In the genomic region with DNA sequence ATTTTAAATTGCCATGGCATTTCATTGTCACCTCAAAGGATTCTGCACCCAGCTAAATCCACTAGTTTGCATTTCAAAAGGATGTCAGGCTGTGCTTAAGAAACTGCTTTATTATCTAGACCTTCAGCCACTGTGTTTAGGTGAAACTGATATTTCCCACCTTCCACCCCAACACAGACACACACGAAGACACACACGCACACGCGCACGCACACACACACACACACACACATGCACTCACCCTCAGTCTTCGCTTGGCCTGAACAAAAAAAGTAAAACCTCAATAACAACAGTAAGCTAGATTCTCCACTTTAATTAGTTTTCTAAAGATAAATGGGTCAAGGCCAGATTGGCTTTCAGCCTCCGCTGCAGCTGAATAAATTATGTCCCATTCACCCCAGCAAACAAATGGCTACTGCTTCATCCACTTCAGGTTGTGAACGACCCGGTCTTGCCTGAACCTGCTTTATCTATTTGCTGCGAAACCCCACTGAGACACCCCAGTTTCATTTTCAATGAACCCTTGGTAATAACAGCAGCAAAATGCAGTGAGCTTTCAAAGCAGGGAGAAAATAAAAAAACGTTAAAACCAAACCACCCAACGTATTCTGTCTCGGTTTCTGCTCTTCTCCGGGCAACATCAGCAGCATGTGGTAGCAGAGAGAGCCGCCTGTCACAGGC, we compare ENCODE assay signal across 11 cellular contexts.
A peak's percentile ranks its signal among the peaks of the same experiment; 100 is the strongest.
DNase-seq lines count a peak whose midpoint lies in the region; ATAC-seq, FAIRE-seq and TF ChIP-seq lines count a peak whose summit lies in the region.
"Had no signal": no experiment of that assay in that cellular context is flagged by ENCODE, and none has a peak within 500 bp of the region (broad histone marks: within the 10 kb centered on the region; RNA-seq: fewer than 3 reads in every experiment).

No MANE protein-coding gene starts in this region.

- H3K9me3 Mint-ChIP-seq in CD8-positive, alpha-beta T cell: no peaks in the 10 kb centered on the region

- 67% methylated on average over 15 of the region's 15 CpGs for WGBS in HUES64
- 15% methylated on average over 15 of the region's 15 CpGs for WGBS in GM12878 (ENCODE audit: insufficient coverage, insufficient replicate concordance, low lambda C conversion rate, missing lambda C conversion rate)

- ATAC-seq in CD8-positive, alpha-beta T cell: no peak
- ATAC-seq in GM19372 (IDR thresholded peaks at IDR 0.05; ENCODE audit: low read depth, unreplicated experiment) (peak; percentile 58), GM12878 (peak; percentile 92), GM21447 (IDR thresholded peaks at IDR 0.05; ENCODE audit: unreplicated experiment) (no peak)
- ATAC-seq: right lobe of liver had no signal

- POLR2A ChIA-PET in CD8-positive, alpha-beta T cell (lab: Charles Lee): interaction anchor here (0.9 to 2.3 kb wide), 2 partner anchors 18 to 25 kb away, joined by 3 to 6 read pairs; no protein-coding TSS in a partner anchor
- POLR2A ChIA-PET in GM12878 (lab: Charles Lee): no interaction called here

- CTCF ChIA-PET in CD8-positive, alpha-beta T cell (lab: Charles Lee): interaction anchor here (0.9 to 1.0 kb wide), 2 partner anchors 8 to 33 kb away, joined by 3 read pairs; no protein-coding TSS in a partner anchor
- CTCF ChIA-PET in GM12878 (lab: Yijun Ruan, JAX): no interaction called here

- SMC1A ChIA-PET in GM12878 (lab: Charles Lee; ENCODE audit: uncharacterized antibody, unreplicated experiment): interaction anchor here (1.2 kb wide), 1 partner anchor 12 kb away, joined by 3 read pairs; no protein-coding TSS in a partner anchor

- no peak for TF ChIP-seq CTCF in CD8-positive, alpha-beta T cell (IDR thresholded peaks at IDR 0.05)
- TF ChIP-seq CTCF in GM12878 (IDR thresholded peaks at IDR 0.05 in 2 of 3, conservative IDR thresholded peaks at IDR 0.05 in 1 of 3; ENCODE audit: control insufficient read depth in 2 of 3, extremely low read depth in 1 of 3, insufficient read depth in 1 of 3, low read depth in 3 of 3, low read length in 3 of 3): no peak

- no peaks in the 10 kb centered on the region for H4K20me1 ChIP-seq in GM12878 (ENCODE audit: control insufficient read depth, insufficient read depth)

- in situ Hi-C loops in GM12878 (cut with MboI): no loop called here

- H2AFZ ChIP-seq in GM12878 (ENCODE audit: control insufficient read depth, low read depth, low read length): no peak overlapping the region; the same call in 1 of the 2 replicates

- H3K9ac ChIP-seq in HUES64 (ENCODE audit: low read depth, low read length): peak overlapping the region; percentile 30; the same call in 1 of the 2 replicates
- H3K9ac ChIP-seq in GM12878 (ENCODE audit: control insufficient read depth, insufficient read depth, low read length): no peak overlapping the region

- intact Hi-C loops in CD8-positive, alpha-beta T cell (cut with DNase I, micrococcal nuclease): no loop called here
- intact Hi-C loops in GM12878 (cut with micrococcal nuclease; ENCODE audit: unreplicated experiment) (no loop called here), posterior vena cava (cut with DNase I) (no loop called here)

- H3K27ac Mint-ChIP-seq in CD8-positive, alpha-beta T cell: peak overlapping the region; percentile 70

- no peaks in the 10 kb centered on the region for H3K79me2 ChIP-seq in GM12878 (ENCODE audit: control insufficient read depth, insufficient read depth, low read length)

- BruUV-seq in GM12878 (replicated peaks; lab: Mats Ljungman, UMichigan): no TSS peak

- H3K9me3 ChIP-seq in CD8-positive, alpha-beta T cell (ENCODE audit: low read length): no peaks in the 10 kb centered on the region
- H3K9me3 ChIP-seq in HUES64 (ENCODE audit: insufficient read depth, low read depth, low read length) (no peaks in the 10 kb centered on the region), GM12878 (replicated peaks; ENCODE audit: control insufficient read depth, insufficient read depth, low read length) (no peaks in the 10 kb centered on the region)
- H3K9me3 ChIP-seq: right lobe of liver, thoracic aorta had no signal

- H3K27ac ChIP-seq in CD8-positive, alpha-beta T cell (ENCODE audit: low read depth, low read length): no peak overlapping the region
- H3K27ac ChIP-seq in HUES64 (ENCODE audit: low read depth, low read length) (no peak overlapping the region; the same call in 1 of the 2 replicates), GM12878 (ENCODE audit: control insufficient read depth, insufficient read depth) (peak overlapping the region; percentile 34; the same call in 1 of the 2 replicates)
- H3K27ac ChIP-seq: right lobe of liver, thoracic aorta had no signal

- no peak for TF ChIP-seq RAD21 in GM12878 (IDR thresholded peaks at IDR 0.05; ENCODE audit: insufficient read depth, low read depth, low read length)

- RAD21 ChIA-PET in GM12878 (lab: Charles Lee; ENCODE audit: unreplicated experiment): no interaction called here

- TF ChIP-seq EP300 in GM12878 (IDR thresholded peaks at IDR 0.05; ENCODE audit: borderline replicate concordance in 1 of 2, control insufficient read depth in 1 of 2, low read depth in 2 of 2, low read length in 2 of 2): peak in 1 of 2 experiments; percentile 43; a peak in 1 of 4 replicates

- no peaks in the 10 kb centered on the region for H3K27me3 Mint-ChIP-seq in CD8-positive, alpha-beta T cell (ENCODE audit: low read depth)

- H3K4me1 ChIP-seq in CD8-positive, alpha-beta T cell (ENCODE audit: insufficient read depth, low read length): no peaks in the 10 kb centered on the region
- H3K4me1 ChIP-seq in HUES64 (ENCODE audit: insufficient read depth, low read length) (peaks cover 27% of the 10 kb centered on the region), GM12878 (ENCODE audit: control insufficient read depth, insufficient read depth, low read length) (peaks cover 25% of the 10 kb centered on the region)
- H3K4me1 ChIP-seq: right lobe of liver had no signal

- H3K27me3 ChIP-seq in CD8-positive, alpha-beta T cell (ENCODE audit: insufficient read depth, low read length): no peaks in the 10 kb centered on the region
- no peaks in the 10 kb centered on the region for H3K27me3 ChIP-seq in HUES64 (ENCODE audit: insufficient read depth, low read length)
- no peaks in the 10 kb centered on the region; a peak in 1 of 4 replicates for H3K27me3 ChIP-seq in GM12878 (replicated peaks in 1 of 2; ENCODE audit: control insufficient read depth in 2 of 2, insufficient read depth in 2 of 2, low read length in 1 of 2)
- H3K27me3 ChIP-seq: right lobe of liver had no signal

- no peak overlapping the region for H3K4me3 ChIP-seq in CD8-positive, alpha-beta T cell (ENCODE audit: low read depth, low read length)
- no peak overlapping the region for H3K4me3 ChIP-seq in HUES64 (ENCODE audit: low read length)
- no peak overlapping the region for H3K4me3 ChIP-seq in GM12878
- H3K4me3 ChIP-seq: right lobe of liver, thoracic aorta had no signal

- peak overlapping the region; percentile 77 for H3K4me2 ChIP-seq in GM12878 (ENCODE audit: control insufficient read depth, insufficient read depth)

- H3K36me3 Mint-ChIP-seq in CD8-positive, alpha-beta T cell: no peaks in the 10 kb centered on the region

- TF ChIP-seq POLR2A in GM12878 (IDR thresholded peaks at IDR 0.05; ENCODE audit: low read depth, low read length): no peak

- peak; percentile 69 for FAIRE-seq in GM12878 (lab: Jason Lieb, UNC)

- H3K36me3 ChIP-seq in CD8-positive, alpha-beta T cell (ENCODE audit: insufficient read depth, low read length): no peaks in the 10 kb centered on the region
- H3K36me3 ChIP-seq in HUES64 (ENCODE audit: insufficient read depth, low read length): no peaks in the 10 kb centered on the region
- no peaks in the 10 kb centered on the region for H3K36me3 ChIP-seq in GM12878 (ENCODE audit: control insufficient read depth in 2 of 2, insufficient read depth in 2 of 2, low read length in 1 of 2)
- H3K36me3 ChIP-seq: right lobe of liver, thoracic aorta had no signal

- peak overlapping the region; percentile 60 for H3K4me3 Mint-ChIP-seq in CD8-positive, alpha-beta T cell

- DNase-seq in CD8-positive, alpha-beta T cell: no peak
- DNase-seq in GM12878 (ENCODE audit: low read depth, low spot score) (peak; percentile 62), GOT3 (lab: John Stamatoyannopoulos, UW) (no peak), NCI-H526 treated with DMSO at 0.1 percent for 48 hours (lab: John Stamatoyannopoulos, UW) (no peak), posterior vena cava (ENCODE audit: low spot score) (no peak)
- DNase-seq: activated effector memory CD4-positive, alpha-beta T cell treated with Interleukin-2 at 50 U/mL for 16 hours; right lobe of liver had no signal

- peaks cover 21% of the 10 kb centered on the region for H3K4me1 Mint-ChIP-seq in CD8-positive, alpha-beta T cell (ENCODE audit: low read depth)

TF ChIP-seq in GM12878, 131 proteins besides CTCF, POLR2A, EP300 and RAD21 (continues in another document):
- TF ChIP-seq ZNF384 (IDR thresholded peaks at IDR 0.05; ENCODE audit: borderline replicate concordance, low read depth, low read length) (peak; percentile 38; the same call in 1 of the 2 replicates), JUNB (IDR thresholded peaks at IDR 0.05) (0 out of 2 replicates have a peak, but pooled peaks have one; percentile 18), RUNX3 (IDR thresholded peaks at IDR 0.05; ENCODE audit: low read length) (peak; percentile 59; the same call in 1 of the 2 replicates), ESRRA (IDR thresholded peaks at IDR 0.05; ENCODE audit: low read length) (no peak), MEF2A (IDR thresholded peaks at IDR 0.05; ENCODE audit: insufficient read depth, low read depth, low read length) (0 out of 2 replicates have a peak, but pooled peaks have one; percentile 12)
- TF ChIP-seq, protein P1, sequence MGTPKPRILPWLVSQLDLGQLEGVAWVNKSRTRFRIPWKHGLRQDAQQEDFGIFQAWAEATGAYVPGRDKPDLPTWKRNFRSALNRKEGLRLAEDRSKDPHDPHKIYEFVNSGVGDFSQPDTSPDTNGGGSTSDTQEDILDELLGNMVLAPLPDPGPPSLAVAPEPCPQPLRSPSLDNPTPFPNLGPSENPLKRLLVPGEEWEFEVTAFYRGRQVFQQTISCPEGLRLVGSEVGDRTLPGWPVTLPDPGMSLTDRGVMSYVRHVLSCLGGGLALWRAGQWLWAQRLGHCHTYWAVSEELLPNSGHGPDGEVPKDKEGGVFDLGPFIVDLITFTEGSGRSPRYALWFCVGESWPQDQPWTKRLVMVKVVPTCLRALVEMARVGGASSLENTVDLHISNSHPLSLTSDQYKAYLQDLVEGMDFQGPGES (IDR thresholded peaks at IDR 0.05): no peak

Comparison
In these comparisons a context has a peak if more than half of its experiments do, and no peak if none do; other contexts are left out.
1. ATAC-seq: peak in GM19372 (single experiment) and GM12878 (single experiment); none in CD8-positive, alpha-beta T cell (single experiment) and GM21447 (single experiment).